In genomic region chr17:45302649-45303173, GRCh38 we compare ENCODE assay signal across 8 cellular contexts. TPM values are rescaled to one million over a fixed set of nuclear protein-coding genes. Genes with fewer than 3 reads are reported as not detected.
DNase-seq lines count a peak whose midpoint lies in the region; ATAC-seq and TF ChIP-seq lines count a peak whose summit lies in the region.

No MANE protein-coding gene starts in this region.

- no peaks in the 10 kb centered on the region for H3K27me3 Mint-ChIP-seq in activated naive CD4-positive, alpha-beta T cell treated with anti-CD3 and anti-CD28 coated beads, Interleukin-2, amount 50 U/mL, for 24 hours

- intact Hi-C loops in Right ventricle myocardium inferior (cut with DNase I) = no loop called here
- intact Hi-C loops in cardiac septum (cut with DNase I) = no loop called here
- intact Hi-C loops in vagina (cut with DNase I) = no loop called here

- H3K27ac ChIP-seq in lung (ENCODE audit: low read depth in 1 of 2, low read length in 1 of 2) = peak overlapping the region; percentile 65 to 68
- peak overlapping the region; percentile 79 for H3K27ac ChIP-seq in vagina

- TF ChIP-seq CTCF in lung (IDR thresholded peaks at IDR 0.05; ENCODE audit: control extremely low read depth, extremely low read depth) = no peak
- no peak for TF ChIP-seq CTCF in vagina (IDR thresholded peaks at IDR 0.05)

- H3K9me3 Mint-ChIP-seq in activated naive CD4-positive, alpha-beta T cell treated with anti-CD3 and anti-CD28 coated beads, Interleukin-2, amount 50 U/mL, for 24 hours = no peaks in the 10 kb centered on the region

- H3K27ac Mint-ChIP-seq in activated naive CD4-positive, alpha-beta T cell treated with anti-CD3 and anti-CD28 coated beads, Interleukin-2, amount 50 U/mL, for 24 hours = peak overlapping the region; percentile 92

- DNase-seq in Right ventricle myocardium inferior (ENCODE audit: missing footprints) (no peak), cardiac septum (ENCODE audit: low spot score) (no peak), lung (ENCODE audit: low spot score) (no peak), vagina (ENCODE audit: extremely low spot score in 2 of 2) (no peak), SIG-M5 (lab: John Stamatoyannopoulos, UW) (no peak), cerebellar cortex (ENCODE audit: low spot score) (no peak)

- peaks cover 3% of the 10 kb centered on the region for H3K36me3 Mint-ChIP-seq in activated naive CD4-positive, alpha-beta T cell treated with anti-CD3 and anti-CD28 coated beads, Interleukin-2, amount 50 U/mL, for 24 hours

- H3K4me1 Mint-ChIP-seq in activated naive CD4-positive, alpha-beta T cell treated with anti-CD3 and anti-CD28 coated beads, Interleukin-2, amount 50 U/mL, for 24 hours = peaks cover 81% of the 10 kb centered on the region

- TF ChIP-seq POLR2A in vagina (IDR thresholded peaks at IDR 0.05) = no peak

- H3K4me3 ChIP-seq in lung (no peak overlapping the region), vagina (no peak overlapping the region)

- H3K4me3 Mint-ChIP-seq in activated naive CD4-positive, alpha-beta T cell treated with anti-CD3 and anti-CD28 coated beads, Interleukin-2, amount 50 U/mL, for 24 hours = peak overlapping the region; percentile 65

- 55 to 60% methylated on average over 10 of the region's 10 CpGs for WGBS in lung, 2 donors

- H3K9me3 ChIP-seq in lung (ENCODE audit: control insufficient read depth in 2 of 2, insufficient read depth in 1 of 2, low read length in 1 of 2) (no peaks in the 10 kb centered on the region), vagina (no peaks in the 10 kb centered on the region)

- H3K27me3 ChIP-seq in lung (ENCODE audit: control insufficient read depth, insufficient read depth) (no peaks in the 10 kb centered on the region), vagina (no peaks in the 10 kb centered on the region)

- ATAC-seq in Right ventricle myocardium inferior = peak; percentile 49
- ATAC-seq in HG03354 (IDR thresholded peaks at IDR 0.05; ENCODE audit: poor library complexity, severe bottlenecking, unreplicated experiment) = peak; percentile 46
- peak; percentile 23 for ATAC-seq in lung (ENCODE audit: insufficient read depth, low FRiP score)

- H3K36me3 ChIP-seq in lung (ENCODE audit: control insufficient read depth in 2 of 2, insufficient read depth in 2 of 2, low read length in 2 of 2) (no peaks in the 10 kb centered on the region), vagina (no peaks in the 10 kb centered on the region)

- H3K4me1 ChIP-seq in lung (ENCODE audit: control insufficient read depth in 2 of 2, insufficient read depth in 2 of 2, low read length in 2 of 2) (peaks cover 11 to 20% of the 10 kb centered on the region in 2 donors), vagina (peaks cover 76% of the 10 kb centered on the region)

RNA-seq across cellular contexts. Expression of gene MAP3K14, which starts 14.1 kb away (rescaled TPM):
- total RNA-seq in Right ventricle myocardium inferior (14.4 TPM), cardiac septum (14.6 TPM), lung (10 to 100 TPM in 1 of 2 donors, 1 to 10 TPM in 1; 5.9 to 13.5 TPM), vagina (9.8 TPM)
- polyA plus RNA-seq in lung = 1 to 10 TPM; 6.4 to 9.2 TPM

RNA-seq across cellular contexts. Expression of gene SPATA32, which starts 40.8 kb away (rescaled TPM):
- total RNA-seq in Right ventricle myocardium inferior (not detected), cardiac septum (not detected), lung (under 1 TPM in 1 of 2 donors, not detected in 1; 0.21 TPM), vagina (not detected)
- polyA plus RNA-seq in lung = under 1 TPM; 0.08 to 0.40 TPM
